Comparison of ENCODE assay signal across 9 cellular contexts in genomic region chr9:98575379-98576346, GRCh38.
DNase-seq lines count a peak whose midpoint lies in the region; ATAC-seq lines count a peak whose summit lies in the region.
"Had no signal": no experiment of that assay in that cellular context is flagged by ENCODE, and none has a peak within 500 bp of the region (broad histone marks: within the 10 kb centered on the region; RNA-seq: fewer than 3 reads in every experiment).

No MANE protein-coding gene starts in this region.

- no peaks in the 10 kb centered on the region for H3K9me3 Mint-ChIP-seq in activated CD4-positive, alpha-beta T cell treated with anti-CD3 and anti-CD28 coated beads for 36 hours (ENCODE audit: low read depth)
- peaks cover 5% of the 10 kb centered on the region for H3K9me3 Mint-ChIP-seq in stimulated activated memory B cell treated with anti-CD40 and anti-IgM and Interleukin-4, amounts not matched to agents 10 μg/mL and 1 μg/mL and 100 μg/mL, for 72 hours

- no peaks in the 10 kb centered on the region for H3K36me3 Mint-ChIP-seq in activated CD4-positive, alpha-beta T cell treated with anti-CD3 and anti-CD28 coated beads for 36 hours (ENCODE audit: low read depth)
- H3K36me3 Mint-ChIP-seq in stimulated activated memory B cell treated with anti-CD40 and anti-IgM and Interleukin-4, amounts not matched to agents 10 μg/mL and 1 μg/mL and 100 μg/mL, for 72 hours = no peaks in the 10 kb centered on the region

- POLR2A ChIA-PET in activated CD4-positive, alpha-beta T cell treated with anti-CD3 and anti-CD28 coated beads for 36 hours (lab: Charles Lee) = interaction anchor here (0.7 kb wide), 1 partner anchor 214 kb away, joined by 3 read pairs; no protein-coding TSS in a partner anchor

- H3K4me3 Mint-ChIP-seq in activated CD4-positive, alpha-beta T cell treated with anti-CD3 and anti-CD28 coated beads for 36 hours = no peak overlapping the region
- peak overlapping the region; percentile 3 for H3K4me3 Mint-ChIP-seq in stimulated activated memory B cell treated with anti-CD40 and anti-IgM and Interleukin-4, amounts not matched to agents 10 μg/mL and 1 μg/mL and 100 μg/mL, for 72 hours
- H3K4me3 Mint-ChIP-seq: B cell had no signal

- DNase-seq in activated CD4-positive, alpha-beta T cell treated with anti-CD3 and anti-CD28 coated beads for 36 hours = peak; percentile 53
- DNase-seq in activated CD4-positive, alpha-beta T cell treated with anti-CD3 and anti-CD28 coated beads for 4 hours = no peak
- DNase-seq in HCEC 1CT (peak; percentile 44), LHCN-M2 (ENCODE audit: low read depth) (peak; percentile 29), astrocyte of the hippocampus (ENCODE audit: low read depth, low spot score) (peak; percentile 88), left ventricle myocardium superior (no peak), NCI-H1694 (lab: John Stamatoyannopoulos, UW) (no peak)

- peak; percentile 76 for ATAC-seq in activated CD4-positive, alpha-beta T cell treated with anti-CD3 and anti-CD28 coated beads for 36 hours
- peak; percentile 69 for ATAC-seq in stimulated activated memory B cell treated with anti-CD40 and anti-IgM and Interleukin-4, amounts not matched to agents 10 μg/mL and 1 μg/mL and 100 μg/mL, for 72 hours
- no peak for ATAC-seq in left ventricle myocardium superior

- intact Hi-C loops in activated CD4-positive, alpha-beta T cell treated with anti-CD3 and anti-CD28 coated beads for 36 hours (cut with DNase I, micrococcal nuclease) = no loop called here
- intact Hi-C loops in left ventricle myocardium superior (cut with micrococcal nuclease) = no loop called here

- CTCF ChIA-PET in activated CD4-positive, alpha-beta T cell treated with anti-CD3 and anti-CD28 coated beads for 36 hours (lab: Charles Lee) = interaction anchor here (0.7 kb wide), 1 partner anchor 9 kb away, joined by 3 read pairs; no protein-coding TSS in a partner anchor

- H3K4me1 Mint-ChIP-seq in activated CD4-positive, alpha-beta T cell treated with anti-CD3 and anti-CD28 coated beads for 36 hours = peaks cover 15% of the 10 kb centered on the region
- H3K4me1 Mint-ChIP-seq in stimulated activated memory B cell treated with anti-CD40 and anti-IgM and Interleukin-4, amounts not matched to agents 10 μg/mL and 1 μg/mL and 100 μg/mL, for 72 hours = peaks cover 17% of the 10 kb centered on the region

- H3K27me3 Mint-ChIP-seq in activated CD4-positive, alpha-beta T cell treated with anti-CD3 and anti-CD28 coated beads for 36 hours = peaks cover 28% of the 10 kb centered on the region
- H3K27me3 Mint-ChIP-seq in stimulated activated memory B cell treated with anti-CD40 and anti-IgM and Interleukin-4, amounts not matched to agents 10 μg/mL and 1 μg/mL and 100 μg/mL, for 72 hours = peaks cover 64% of the 10 kb centered on the region

- no peak overlapping the region for H3K27ac Mint-ChIP-seq in activated CD4-positive, alpha-beta T cell treated with anti-CD3 and anti-CD28 coated beads for 36 hours
- peak overlapping the region; percentile 44 for H3K27ac Mint-ChIP-seq in stimulated activated memory B cell treated with anti-CD40 and anti-IgM and Interleukin-4, amounts not matched to agents 10 μg/mL and 1 μg/mL and 100 μg/mL, for 72 hours
- H3K27ac Mint-ChIP-seq: B cell had no signal

Comparison
In these comparisons a context has a peak if more than half of its experiments do, and no peak if none do; other contexts are left out.
1. DNase-seq: peak in activated CD4-positive, alpha-beta T cell treated with anti-CD3 and anti-CD28 coated beads for 36 hours (single experiment), HCEC 1CT (single experiment), LHCN-M2 (single experiment) and astrocyte of the hippocampus (single experiment); none in activated CD4-positive, alpha-beta T cell treated with anti-CD3 and anti-CD28 coated beads for 4 hours (0 of 2), left ventricle myocardium superior (single experiment) and NCI-H1694 (single experiment).